In genomic region chr6:139753198-139753861, GRCh38 we compare ENCODE assay signal across 15 cellular contexts.
A peak's percentile ranks its signal among the peaks of the same experiment; 100 is the strongest.
DNase-seq lines count a peak whose midpoint lies in the region; ATAC-seq and TF ChIP-seq lines count a peak whose summit lies in the region.
"Had no signal": no experiment of that assay in that cellular context is flagged by ENCODE, and none has a peak within 500 bp of the region (broad histone marks: within the 10 kb centered on the region; RNA-seq: fewer than 3 reads in every experiment).

No MANE protein-coding gene starts in this region.

- CTCF ChIA-PET in activated CD8-positive, alpha-beta memory T cell treated with anti-CD3 and anti-CD28 coated beads, Interleukin-2, amount 10 ng/mL, durations not matched to agents 7 days and 5 days (lab: Charles Lee): no interaction called here

- H3K27ac Mint-ChIP-seq in activated T-helper 1 cell treated with anti-CD3 and anti-CD28 coated beads, Interleukin-12 subunit alpha, Interleukin-12 subunit beta, Interleukin-2, Interleukin-4 antibody, amounts not matched to agents 30 ng/mL and 10 ng/mL and 1 ng/mL, durations not matched to agents 14 hours and 24 hours and 36 hours: no peak overlapping the region
- no peak overlapping the region for H3K27ac Mint-ChIP-seq in activated CD8-positive, alpha-beta memory T cell treated with anti-CD3 and anti-CD28 coated beads, Interleukin-2, amount 10 ng/mL, durations not matched to agents 7 days and 5 days
- H3K27ac Mint-ChIP-seq: stimulated activated naive CD8-positive, alpha-beta T cell treated with anti-CD3 and anti-CD28 coated beads, Interleukin-15, amount 100 ng/mL, for 72 hours had no signal

- H3K9ac ChIP-seq in Karpas-422 (ENCODE audit: low read length): no peak overlapping the region

- no peak for ATAC-seq in activated CD8-positive, alpha-beta memory T cell treated with anti-CD3 and anti-CD28 coated beads, Interleukin-2, amount 10 ng/mL, durations not matched to agents 7 days and 5 days
- ATAC-seq: left ventricle myocardium superior; stimulated activated naive CD8-positive, alpha-beta T cell treated with anti-CD3 and anti-CD28 coated beads, Interleukin-15, amount 100 ng/mL, for 72 hours had no signal

- no peaks in the 10 kb centered on the region for H3K27me3 ChIP-seq in SJSA1 (replicated peaks)
- H3K27me3 ChIP-seq in osteoblast (ENCODE audit: insufficient read depth, low read length): no peaks in the 10 kb centered on the region
- H3K27me3 ChIP-seq in Karpas-422 (ENCODE audit: low read length): no peaks in the 10 kb centered on the region

- no peaks in the 10 kb centered on the region for H3K4me1 Mint-ChIP-seq in activated T-helper 1 cell treated with anti-CD3 and anti-CD28 coated beads, Interleukin-12 subunit alpha, Interleukin-12 subunit beta, Interleukin-2, Interleukin-4 antibody, amounts not matched to agents 30 ng/mL and 10 ng/mL and 1 ng/mL, durations not matched to agents 14 hours and 24 hours and 36 hours (ENCODE audit: low read depth)
- no peaks in the 10 kb centered on the region for H3K4me1 Mint-ChIP-seq in activated CD8-positive, alpha-beta memory T cell treated with anti-CD3 and anti-CD28 coated beads, Interleukin-2, amount 10 ng/mL, durations not matched to agents 7 days and 5 days
- H3K4me1 Mint-ChIP-seq: stimulated activated naive CD8-positive, alpha-beta T cell treated with anti-CD3 and anti-CD28 coated beads, Interleukin-15, amount 100 ng/mL, for 72 hours had no signal

- H2AFZ ChIP-seq in osteoblast (ENCODE audit: low read length) (no peak overlapping the region), Karpas-422 (ENCODE audit: low read length) (no peak overlapping the region)

- peak overlapping the region; percentile 4 for H3K27ac ChIP-seq in SJSA1
- H3K27ac ChIP-seq in osteoblast (ENCODE audit: low read depth, low read length): peak overlapping the region; percentile 79
- H3K27ac ChIP-seq in Karpas-422 (ENCODE audit: low read length): no peak overlapping the region
- H3K27ac ChIP-seq: prostate gland had no signal

- H3K9me2 ChIP-seq in Karpas-422 (replicated peaks; ENCODE audit: insufficient read depth, low read length): no peaks in the 10 kb centered on the region

- H3K36me3 Mint-ChIP-seq in activated T-helper 1 cell treated with anti-CD3 and anti-CD28 coated beads, Interleukin-12 subunit alpha, Interleukin-12 subunit beta, Interleukin-2, Interleukin-4 antibody, amounts not matched to agents 30 ng/mL and 10 ng/mL and 1 ng/mL, durations not matched to agents 14 hours and 24 hours and 36 hours (ENCODE audit: low read depth): no peaks in the 10 kb centered on the region
- no peaks in the 10 kb centered on the region for H3K36me3 Mint-ChIP-seq in activated CD8-positive, alpha-beta memory T cell treated with anti-CD3 and anti-CD28 coated beads, Interleukin-2, amount 10 ng/mL, durations not matched to agents 7 days and 5 days

- TF ChIP-seq CTCF in fibroblast of the aortic adventitia (IDR thresholded peaks at IDR 0.05; ENCODE audit: insufficient read depth, low read length): no peak
- TF ChIP-seq CTCF in osteoblast (IDR thresholded peaks at IDR 0.05; ENCODE audit: extremely low read depth, low read depth, low read length): no peak

- intact Hi-C loops in activated T-helper 1 cell treated with anti-CD3 and anti-CD28 coated beads, Interleukin-12 subunit alpha, Interleukin-12 subunit beta, Interleukin-2, Interleukin-4 antibody, amounts not matched to agents 30 ng/mL and 10 ng/mL and 1 ng/mL, durations not matched to agents 14 hours and 24 hours and 36 hours (cut with micrococcal nuclease): no loop called here

- H3K4me3 ChIP-seq in SJSA1 (no peak overlapping the region), fibroblast of the aortic adventitia (ENCODE audit: low read depth, low read length) (no peak overlapping the region), osteoblast (ENCODE audit: insufficient read depth, low read length) (no peak overlapping the region), Karpas-422 (ENCODE audit: low read length) (no peak overlapping the region)
- H3K4me3 ChIP-seq: prostate gland had no signal

- H3K79me2 ChIP-seq in osteoblast (ENCODE audit: insufficient read depth, low read length): no peaks in the 10 kb centered on the region
- H3K79me2 ChIP-seq in Karpas-422 (ENCODE audit: low read length): no peaks in the 10 kb centered on the region

- H3K9me3 ChIP-seq in SJSA1 (replicated peaks) (no peaks in the 10 kb centered on the region), osteoblast (ENCODE audit: low read depth, low read length) (no peaks in the 10 kb centered on the region), Karpas-422 (ENCODE audit: low read length) (no peaks in the 10 kb centered on the region)
- H3K9me3 ChIP-seq: prostate gland had no signal

- H3K27me3 Mint-ChIP-seq in activated T-helper 1 cell treated with anti-CD3 and anti-CD28 coated beads, Interleukin-12 subunit alpha, Interleukin-12 subunit beta, Interleukin-2, Interleukin-4 antibody, amounts not matched to agents 30 ng/mL and 10 ng/mL and 1 ng/mL, durations not matched to agents 14 hours and 24 hours and 36 hours (ENCODE audit: insufficient read depth): peaks cover 6% of the 10 kb centered on the region
- no peaks in the 10 kb centered on the region for H3K27me3 Mint-ChIP-seq in activated CD8-positive, alpha-beta memory T cell treated with anti-CD3 and anti-CD28 coated beads, Interleukin-2, amount 10 ng/mL, durations not matched to agents 7 days and 5 days
- H3K27me3 Mint-ChIP-seq: stimulated activated naive CD8-positive, alpha-beta T cell treated with anti-CD3 and anti-CD28 coated beads, Interleukin-15, amount 100 ng/mL, for 72 hours had no signal

- H3K36me3 ChIP-seq in SJSA1 (no peaks in the 10 kb centered on the region), osteoblast (ENCODE audit: insufficient read depth, low read length) (no peaks in the 10 kb centered on the region), Karpas-422 (ENCODE audit: insufficient read depth, low read length) (no peaks in the 10 kb centered on the region)
- H3K36me3 ChIP-seq: prostate gland had no signal

- no peaks in the 10 kb centered on the region for H3K9me3 Mint-ChIP-seq in activated T-helper 1 cell treated with anti-CD3 and anti-CD28 coated beads, Interleukin-12 subunit alpha, Interleukin-12 subunit beta, Interleukin-2, Interleukin-4 antibody, amounts not matched to agents 30 ng/mL and 10 ng/mL and 1 ng/mL, durations not matched to agents 14 hours and 24 hours and 36 hours
- no peaks in the 10 kb centered on the region for H3K9me3 Mint-ChIP-seq in activated CD8-positive, alpha-beta memory T cell treated with anti-CD3 and anti-CD28 coated beads, Interleukin-2, amount 10 ng/mL, durations not matched to agents 7 days and 5 days (ENCODE audit: low read depth)
- H3K9me3 Mint-ChIP-seq: stimulated activated naive CD8-positive, alpha-beta T cell treated with anti-CD3 and anti-CD28 coated beads, Interleukin-15, amount 100 ng/mL, for 72 hours had no signal

- peak; percentile 94 for DNase-seq in EH (ENCODE audit: low read depth)
- DNase-seq in SJSA1 (ENCODE audit: low read depth in 1 of 2, low spot score in 2 of 2): peak in 1 of 2 experiments; percentile 67
- DNase-seq in fibroblast of the aortic adventitia (ENCODE audit: low read depth): peak; percentile 81
- no peak for DNase-seq in osteoblast (ENCODE audit: insufficient read length, low spot score, missing footprints)
- no peak for DNase-seq in activated T-helper 1 cell treated with anti-CD3 and anti-CD28 coated beads, Interleukin-12 subunit alpha, Interleukin-12 subunit beta, Interleukin-2, Interleukin-4 antibody, amounts not matched to agents 30 ng/mL and 10 ng/mL and 1 ng/mL, durations not matched to agents 14 hours and 24 hours and 36 hours (ENCODE audit: low spot score)
- no peak for DNase-seq in Karpas-422
- no peak for DNase-seq in central memory CD4-positive, alpha-beta T cell
- DNase-seq in activated CD8-positive, alpha-beta memory T cell treated with anti-CD3 and anti-CD28 coated beads, Interleukin-2, amount 10 ng/mL, durations not matched to agents 7 days and 5 days: no peak
- DNase-seq: activated CD4-positive, alpha-beta T cell treated with anti-CD3 and anti-CD28 coated beads for 4 hours; activated gamma-delta T cell treated with Interleukin-2 at 50 U/mL for 16 hours; left ventricle myocardium superior; NCI-H1436 treated with DMSO at 0.1 percent for 48 hours; NCI-H748 treated with DMSO at 0.1 percent for 48 hours; stimulated activated naive CD8-positive, alpha-beta T cell treated with anti-CD3 and anti-CD28 coated beads, Interleukin-15, amount 100 ng/mL, for 72 hours had no signal

- H3K4me3 Mint-ChIP-seq in activated T-helper 1 cell treated with anti-CD3 and anti-CD28 coated beads, Interleukin-12 subunit alpha, Interleukin-12 subunit beta, Interleukin-2, Interleukin-4 antibody, amounts not matched to agents 30 ng/mL and 10 ng/mL and 1 ng/mL, durations not matched to agents 14 hours and 24 hours and 36 hours: no peak overlapping the region
- no peak overlapping the region for H3K4me3 Mint-ChIP-seq in activated CD8-positive, alpha-beta memory T cell treated with anti-CD3 and anti-CD28 coated beads, Interleukin-2, amount 10 ng/mL, durations not matched to agents 7 days and 5 days
- H3K4me3 Mint-ChIP-seq: stimulated activated naive CD8-positive, alpha-beta T cell treated with anti-CD3 and anti-CD28 coated beads, Interleukin-15, amount 100 ng/mL, for 72 hours had no signal

- H4K20me1 ChIP-seq in osteoblast (ENCODE audit: insufficient read depth, low read length) (no peaks in the 10 kb centered on the region), Karpas-422 (ENCODE audit: insufficient read depth, low read depth, low read length) (no peaks in the 10 kb centered on the region)

- H3K4me2 ChIP-seq in osteoblast (ENCODE audit: insufficient read depth, low read length) (peak overlapping the region; percentile 9), Karpas-422 (ENCODE audit: low read depth, low read length, poor library complexity, severe bottlenecking) (no peak overlapping the region)

- H3K4me1 ChIP-seq in SJSA1 (replicated peaks) (peaks cover 26% of the 10 kb centered on the region), osteoblast (ENCODE audit: insufficient read depth, low read length) (peaks cover 78% of the 10 kb centered on the region), Karpas-422 (ENCODE audit: low read length) (no peaks in the 10 kb centered on the region)
- H3K4me1 ChIP-seq: prostate gland had no signal

Comparison
In these comparisons a context has a peak if more than half of its experiments do, and no peak if none do; other contexts are left out.
1. DNase-seq: peak in EH (single experiment) and fibroblast of the aortic adventitia (single experiment); none in osteoblast (single experiment), activated T-helper 1 cell treated with anti-CD3 and anti-CD28 coated beads, Interleukin-12 subunit alpha, Interleukin-12 subunit beta, Interleukin-2, Interleukin-4 antibody, amounts not matched to agents 30 ng/mL and 10 ng/mL and 1 ng/mL, durations not matched to agents 14 hours and 24 hours and 36 hours (single experiment), Karpas-422 (single experiment), central memory CD4-positive, alpha-beta T cell (single experiment) and activated CD8-positive, alpha-beta memory T cell treated with anti-CD3 and anti-CD28 coated beads, Interleukin-2, amount 10 ng/mL, durations not matched to agents 7 days and 5 days (single experiment).